In the genomic region with DNA sequence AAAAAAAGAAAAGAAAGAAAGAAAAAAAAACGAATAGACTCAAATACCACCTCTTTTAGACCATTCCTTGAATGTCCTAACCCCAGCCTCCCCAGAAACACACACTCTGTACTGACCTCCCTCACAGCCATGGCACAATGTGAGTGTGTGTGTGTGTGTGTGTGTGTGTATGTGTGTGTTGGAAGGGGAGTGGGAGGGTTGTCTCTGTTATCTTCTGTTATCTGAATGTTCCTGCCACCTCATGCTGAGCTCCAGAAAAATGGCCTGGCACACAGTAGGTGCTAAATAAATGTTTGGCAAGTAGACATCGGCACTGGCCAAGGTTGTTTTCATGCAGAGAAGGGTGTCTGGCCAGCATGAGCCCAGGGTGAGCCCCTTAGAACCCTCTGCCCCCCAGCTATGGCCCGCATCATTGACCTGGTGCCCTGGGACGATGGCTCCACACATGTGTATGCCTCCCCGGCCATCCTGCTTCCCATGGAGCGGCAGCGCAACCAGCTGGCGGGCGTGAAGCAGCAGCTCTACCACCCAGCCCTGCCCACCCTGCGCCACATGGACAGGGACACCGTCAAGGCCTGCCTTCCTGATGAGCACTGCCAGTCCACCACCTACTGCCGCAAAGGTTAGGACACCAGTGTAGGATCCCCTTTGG, we compare ENCODE assay signal across 1 cellular context.
TF ChIP-seq lines count a peak whose summit lies in the region.

No MANE protein-coding gene starts in this region.

TF ChIP-seq in WTC11, 78 proteins besides CTCF, POLR2A, EP300 and RAD21 (continued from another document):
- TF ChIP-seq E2F4 (CRISPR knock-in tag; IDR thresholded peaks at IDR 0.05; ENCODE audit: borderline replicate concordance, low read depth) (no peak), NFATC4 (CRISPR knock-in tag; IDR thresholded peaks at IDR 0.05) (no peak), FOXJ3 (CRISPR knock-in tag; IDR thresholded peaks at IDR 0.05; ENCODE audit: borderline replicate concordance) (no peak)
- TF ChIP-seq, protein P1, sequence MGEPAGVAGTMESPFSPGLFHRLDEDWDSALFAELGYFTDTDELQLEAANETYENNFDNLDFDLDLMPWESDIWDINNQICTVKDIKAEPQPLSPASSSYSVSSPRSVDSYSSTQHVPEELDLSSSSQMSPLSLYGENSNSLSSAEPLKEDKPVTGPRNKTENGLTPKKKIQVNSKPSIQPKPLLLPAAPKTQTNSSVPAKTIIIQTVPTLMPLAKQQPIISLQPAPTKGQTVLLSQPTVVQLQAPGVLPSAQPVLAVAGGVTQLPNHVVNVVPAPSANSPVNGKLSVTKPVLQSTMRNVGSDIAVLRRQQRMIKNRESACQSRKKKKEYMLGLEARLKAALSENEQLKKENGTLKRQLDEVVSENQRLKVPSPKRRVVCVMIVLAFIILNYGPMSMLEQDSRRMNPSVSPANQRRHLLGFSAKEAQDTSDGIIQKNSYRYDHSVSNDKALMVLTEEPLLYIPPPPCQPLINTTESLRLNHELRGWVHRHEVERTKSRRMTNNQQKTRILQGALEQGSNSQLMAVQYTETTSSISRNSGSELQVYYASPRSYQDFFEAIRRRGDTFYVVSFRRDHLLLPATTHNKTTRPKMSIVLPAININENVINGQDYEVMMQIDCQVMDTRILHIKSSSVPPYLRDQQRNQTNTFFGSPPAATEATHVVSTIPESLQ (CRISPR knock-in tag; IDR thresholded peaks at IDR 0.05) = no peak
TF ChIP-seq in WTC11: peak in this region for 0.
